7 cellular contexts compared by ENCODE assay signal in genomic region chr6:136288566-136289326, GRCh38. TPM values are rescaled to one million over a fixed set of nuclear protein-coding genes. Genes with fewer than 3 reads are reported as not detected.
A peak's percentile ranks its signal among the peaks of the same experiment; 100 is the strongest.
DNase-seq lines count a peak whose midpoint lies in the region; ATAC-seq, FAIRE-seq and TF ChIP-seq lines count a peak whose summit lies in the region.

No MANE protein-coding gene starts in this region.

- H3K4me3 ChIP-seq in keratinocyte (ENCODE audit: control insufficient read depth in 2 of 3, extremely low read depth in 1 of 3, insufficient read depth in 2 of 3, low read depth in 1 of 3, low read length in 3 of 3): peak overlapping the region; percentile 80 to 94 (median 93)

- H3K27ac ChIP-seq in keratinocyte (ENCODE audit: control insufficient read depth, insufficient read depth, low read length): peak overlapping the region; percentile 100

- TF ChIP-seq CTCF in keratinocyte (optimal IDR thresholded peaks at IDR 0.05 in 1 of 3, IDR thresholded peaks at IDR 0.05 in 1 of 3, conservative IDR thresholded peaks at IDR 0.05 in 1 of 3; ENCODE audit: extremely low read depth in 1 of 3, insufficient read depth in 2 of 3, low read length in 3 of 3): peak in 2 of 3 experiments; percentile 22 to 25

- TF ChIP-seq POLR2A in GM18505 (IDR thresholded peaks at IDR 0.05; ENCODE audit: borderline replicate concordance, extremely low read depth, insufficient read depth, insufficient read length): no peak

- peak; percentile 11 for DNase-seq in NCI-H2171 (lab: John Stamatoyannopoulos, UW)
- peak; percentile 58 to 85 for DNase-seq in activated CD4-positive, alpha-beta T cell treated with anti-CD3 and anti-CD28 coated beads for 24 hours (ENCODE audit: low read depth in 2 of 2)
- peak; percentile 61 for DNase-seq in cerebellum (ENCODE audit: low spot score)
- no peak for DNase-seq in keratinocyte (ENCODE audit: low read depth, low spot score)
- DNase-seq in stimulated activated CD4-positive, alpha-beta T cell treated with anti-CD3 and anti-CD28 coated beads, Interleukin-15, amount 100 ng/mL, for 1 hour (ENCODE audit: low read depth in 1 of 2, low spot score in 1 of 2): peak; percentile 60 to 75

- H3K9me1 ChIP-seq in keratinocyte (ENCODE audit: control insufficient read depth, extremely low read depth, insufficient read depth, low read length): no peaks in the 10 kb centered on the region

- H3K9ac ChIP-seq in keratinocyte (ENCODE audit: control insufficient read depth, extremely low read depth, insufficient read depth, low read length): peak overlapping the region; percentile 100

- no peak overlapping the region for H2AFZ ChIP-seq in keratinocyte (ENCODE audit: control insufficient read depth, low read length)

- H3K4me2 ChIP-seq in keratinocyte (ENCODE audit: control insufficient read depth, extremely low read depth, insufficient read depth, low read depth, low read length): peak overlapping the region; percentile 99

- H3K4me1 ChIP-seq in keratinocyte (ENCODE audit: control insufficient read depth, extremely low read depth, insufficient read depth, low read length): peaks cover 31% of the 10 kb centered on the region

- no peaks in the 10 kb centered on the region for H3K27me3 ChIP-seq in keratinocyte (ENCODE audit: control insufficient read depth, extremely low read depth, insufficient read depth, low read length)

- dilution Hi-C loops in keratinocyte (cut with MboI; ENCODE audit: extremely low pct_ligation_motif_present, low sequenced_read_pairs): no loop called here

- peaks cover 56% of the 10 kb centered on the region for H3K79me2 ChIP-seq in keratinocyte (ENCODE audit: control insufficient read depth, insufficient read depth, low read length)

- no peaks in the 10 kb centered on the region for H3K9me3 ChIP-seq in keratinocyte (ENCODE audit: control insufficient read depth, low read depth, low read length)

- peaks cover 43% of the 10 kb centered on the region for H4K20me1 ChIP-seq in keratinocyte (ENCODE audit: control insufficient read depth, extremely low read depth, insufficient read depth, low read length)

- FAIRE-seq in keratinocyte (lab: Jason Lieb, UNC): no peak

- peaks cover 0 to 10% of the 10 kb centered on the region in 2 experiments for H3K36me3 ChIP-seq in keratinocyte (ENCODE audit: control insufficient read depth in 2 of 2, extremely low read depth in 1 of 2, insufficient read depth in 2 of 2, low read length in 2 of 2)

- ATAC-seq in GM18505 (IDR thresholded peaks at IDR 0.05; ENCODE audit: unreplicated experiment) (peak; percentile 32), HG02943 (IDR thresholded peaks at IDR 0.05; ENCODE audit: low read depth, unreplicated experiment) (peak; percentile 35)

RNA-seq across cellular contexts. Expression of gene BCLAF1, which starts 0.9 kb away (rescaled TPM):
- 208 TPM for total RNA-seq in cerebellum
- 50.7 to 80.3 TPM (median 54.3 TPM) in 3 replicates for polyA plus RNA-seq in keratinocyte
- polyA plus RNA-seq in keratinocyte (2011; ENCODE audit: low read depth): 104 TPM
- polyA plus RNA-seq in keratinocyte (2011; cell fraction: cytosol; rRNA removed): 30.6 and 53.0 TPM in 2 replicates
- 75.5 and 112 TPM in 2 replicates for polyA plus RNA-seq in keratinocyte (2011; cell fraction: nucleus; rRNA removed)
- polyA plus RNA-seq in keratinocyte (2012; ENCODE audit: low replicate concordance): 32.6 and 72.3 TPM in 2 replicates
- polyA minus RNA-seq in keratinocyte: 27.0 to 109 TPM (median 65.1 TPM) in 3 replicates
- polyA minus RNA-seq in keratinocyte (2011; cell fraction: cytosol; rRNA and poly(A)+ RNA removed): 50.8 TPM
- polyA minus RNA-seq in keratinocyte (2011; cell fraction: nucleus; rRNA and poly(A)+ RNA removed): 54.9 and 94.1 TPM in 2 replicates

RNA-seq across cellular contexts. Expression of gene MTFR2, which starts 38.6 kb away (rescaled TPM):
- total RNA-seq in cerebellum: 0.82 TPM
- polyA plus RNA-seq in keratinocyte: 5.7 to 12.0 TPM (median 7.3 TPM) in 3 replicates
- 1.4 TPM for polyA plus RNA-seq in keratinocyte (2011; ENCODE audit: low read depth)
- polyA plus RNA-seq in keratinocyte (2011; cell fraction: cytosol; rRNA removed): 4.6 and 7.4 TPM in 2 replicates
- 9.3 and 10.3 TPM in 2 replicates for polyA plus RNA-seq in keratinocyte (2011; cell fraction: nucleus; rRNA removed)
- 0.73 and 4.5 TPM in 2 replicates for polyA plus RNA-seq in keratinocyte (2012; ENCODE audit: low replicate concordance)
- polyA minus RNA-seq in keratinocyte: 3.2 to 7.8 TPM (median 3.3 TPM) in 3 replicates
- not detected for polyA minus RNA-seq in keratinocyte (2011; cell fraction: cytosol; rRNA and poly(A)+ RNA removed)
- 2.6 and 6.8 TPM in 2 replicates for polyA minus RNA-seq in keratinocyte (2011; cell fraction: nucleus; rRNA and poly(A)+ RNA removed)
